Comparison of ENCODE assay signal across 11 cellular contexts in the genomic region with DNA sequence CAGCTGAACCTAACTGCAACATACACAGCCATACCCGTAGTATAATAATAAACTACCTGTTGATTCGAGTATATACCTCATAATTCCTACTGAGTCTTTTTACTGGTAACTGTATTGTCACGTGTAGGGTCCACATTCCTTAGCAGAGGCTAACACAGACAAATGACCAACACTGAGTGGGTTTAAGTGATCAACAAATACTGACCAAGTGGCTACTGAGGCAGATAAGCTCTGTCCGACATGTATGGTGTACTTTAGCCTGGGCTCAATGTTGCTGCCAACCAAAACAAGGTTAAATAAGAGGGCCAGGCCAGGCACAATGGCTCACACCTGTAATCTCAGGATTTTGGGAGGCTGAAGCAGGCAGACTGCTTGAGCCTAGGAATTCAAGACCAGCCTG. TPM values are rescaled to one million over a fixed set of nuclear protein-coding genes. Genes with fewer than 3 reads are reported as not detected.
DNase-seq lines count a peak whose midpoint lies in the region; ATAC-seq and TF ChIP-seq lines count a peak whose summit lies in the region.
"Had no signal": no experiment of that assay in that cellular context is flagged by ENCODE, and none has a peak within 500 bp of the region (broad histone marks: within the 10 kb centered on the region; RNA-seq: fewer than 3 reads in every experiment).

No MANE protein-coding gene starts in this region.

- H3K79me2 ChIP-seq in Karpas-422 (ENCODE audit: low read length): peaks cover 96% of the 10 kb centered on the region

- H3K27me3 Mint-ChIP-seq in CD8-positive, alpha-beta memory T cell: no peaks in the 10 kb centered on the region

- H3K27ac ChIP-seq in CD8-positive, alpha-beta memory T cell (ENCODE audit: low read depth, low read length): peak overlapping the region; percentile 84
- no peak overlapping the region for H3K27ac ChIP-seq in Karpas-422 (ENCODE audit: low read length)
- H3K27ac ChIP-seq in duodenal mucosa (ENCODE audit: low read depth, low read length): no peak overlapping the region
- H3K27ac ChIP-seq in sigmoid colon: peak overlapping the region in 3 of 4 donors; percentile 43 to 70 (median 64)
- H3K27ac ChIP-seq: ascending aorta, hepatocyte, SJSA1 had no signal

- H3K27me3 ChIP-seq in CD8-positive, alpha-beta memory T cell (ENCODE audit: insufficient read depth, low read length, poor library complexity, severe bottlenecking): no peaks in the 10 kb centered on the region
- no peaks in the 10 kb centered on the region for H3K27me3 ChIP-seq in Karpas-422 (ENCODE audit: low read length)
- H3K27me3 ChIP-seq in duodenal mucosa (ENCODE audit: control insufficient read depth in 1 of 2, insufficient read depth in 2 of 2, low read length in 2 of 2): no peaks in the 10 kb centered on the region
- no peaks in the 10 kb centered on the region for H3K27me3 ChIP-seq in sigmoid colon
- H3K27me3 ChIP-seq: ascending aorta, hepatocyte, SJSA1 had no signal

- H3K9me2 ChIP-seq in Karpas-422 (replicated peaks; ENCODE audit: insufficient read depth, low read length): no peaks in the 10 kb centered on the region

- CTCF ChIA-PET in CD8-positive, alpha-beta memory T cell (lab: Charles Lee): interaction anchor here (1.2 to 4.9 kb wide), 3 partner anchors 12 to 33 kb away, joined by 3 to 36 read pairs (median 4); partner anchors contain the start of gene ELOVL5

- peak overlapping the region; percentile 96 to 100 (median 99) for H3K27ac Mint-ChIP-seq in CD8-positive, alpha-beta memory T cell

- intact Hi-C loops in sigmoid colon (cut with DNase I): no loop called here

- POLR2A ChIA-PET in CD8-positive, alpha-beta memory T cell (lab: Charles Lee): interaction anchor here (2.0 to 6.2 kb wide), 3 partner anchors 9 to 24 kb away, joined by 6 to 51 read pairs (median 15); partner anchors contain the start of gene ELOVL5

- TF ChIP-seq EP300 in sigmoid colon (IDR thresholded peaks at IDR 0.05): no peak

- H4K20me1 ChIP-seq in Karpas-422 (ENCODE audit: insufficient read depth, low read depth, low read length): peaks cover 47% of the 10 kb centered on the region

- no peaks in the 10 kb centered on the region for H3K36me3 ChIP-seq in CD8-positive, alpha-beta memory T cell (ENCODE audit: insufficient read depth, low read length)
- H3K36me3 ChIP-seq in Karpas-422 (ENCODE audit: insufficient read depth, low read length): 0 out of 2 replicates have a peak, but pooled peaks cover 11% of the 10 kb centered on the region
- no peaks in the 10 kb centered on the region for H3K36me3 ChIP-seq in duodenal mucosa (ENCODE audit: control insufficient read depth in 1 of 2, insufficient read depth in 2 of 2, low read length in 2 of 2)
- no peaks in the 10 kb centered on the region for H3K36me3 ChIP-seq in sigmoid colon

- H3K4me2 ChIP-seq in Karpas-422 (ENCODE audit: low read depth, low read length, poor library complexity, severe bottlenecking): peak overlapping the region; percentile 3
- H3K4me2 ChIP-seq: hepatocyte had no signal

- H3K4me3 Mint-ChIP-seq in CD8-positive, alpha-beta memory T cell: peak overlapping the region; percentile 83 to 95 (median 89)

- TF ChIP-seq POLR2A in sigmoid colon (IDR thresholded peaks at IDR 0.05): no peak

- ATAC-seq in GM18511 (IDR thresholded peaks at IDR 0.05; ENCODE audit: unreplicated experiment) (no peak), GM19467 (IDR thresholded peaks at IDR 0.05; ENCODE audit: unreplicated experiment) (no peak), GM18502 (IDR thresholded peaks at IDR 0.05; ENCODE audit: poor library complexity, unreplicated experiment) (no peak)

- H3K4me3 ChIP-seq in CD8-positive, alpha-beta memory T cell (ENCODE audit: low read length): peak overlapping the region; percentile 59
- no peak overlapping the region; the same call in 1 of the 2 replicates for H3K4me3 ChIP-seq in Karpas-422 (ENCODE audit: low read length)
- H3K4me3 ChIP-seq in duodenal mucosa (ENCODE audit: low read depth in 1 of 2, low read length in 2 of 2): peak overlapping the region; percentile 33 to 34
- peak overlapping the region in 3 of 4 donors; percentile 16 to 28 (median 27) for H3K4me3 ChIP-seq in sigmoid colon
- H3K4me3 ChIP-seq: ascending aorta, hepatocyte, SJSA1 had no signal

- H3K9ac ChIP-seq in Karpas-422 (ENCODE audit: low read length) (no peak overlapping the region), duodenal mucosa (ENCODE audit: low read depth in 1 of 2, low read length in 2 of 2) (peak overlapping the region in 1 of 2 donors; percentile 7)

- peaks cover 0 to 2% (median 0%) of the 10 kb centered on the region in 5 donors for H3K9me3 Mint-ChIP-seq in CD8-positive, alpha-beta memory T cell

- peaks cover 90 to 98% (median 96%) of the 10 kb centered on the region in 3 donors for H3K4me1 Mint-ChIP-seq in CD8-positive, alpha-beta memory T cell

- peaks cover 88% of the 10 kb centered on the region for H3K4me1 ChIP-seq in CD8-positive, alpha-beta memory T cell (ENCODE audit: insufficient read depth, low read length)
- H3K4me1 ChIP-seq in Karpas-422 (ENCODE audit: low read length) (peaks cover 35% of the 10 kb centered on the region), duodenal mucosa (ENCODE audit: control insufficient read depth in 1 of 2, insufficient read depth in 2 of 2, low read length in 2 of 2) (peaks cover 16 to 24% of the 10 kb centered on the region in 2 donors), sigmoid colon (peaks cover 0 to 68% (median 34%) of the 10 kb centered on the region in 4 donors)
- H3K4me1 ChIP-seq: ascending aorta, SJSA1 had no signal

- TF ChIP-seq CTCF in sigmoid colon (IDR thresholded peaks at IDR 0.05): no peak

- no peak overlapping the region for H2AFZ ChIP-seq in Karpas-422 (ENCODE audit: low read length)
- H2AFZ ChIP-seq: hepatocyte had no signal

- DNase-seq in CD8-positive, alpha-beta memory T cell: no peak
- DNase-seq in Karpas-422: no peak
- DNase-seq in sigmoid colon: no peak
- DNase-seq: NCI-H1048 had no signal

- H3K36me3 Mint-ChIP-seq in CD8-positive, alpha-beta memory T cell: peaks cover 0 to 25% (median 7%) of the 10 kb centered on the region in 3 donors

- 75 to 85% methylated on average over 4 of the region's 4 CpGs for WGBS in sigmoid colon, 2 donors

- H3K9me3 ChIP-seq in CD8-positive, alpha-beta memory T cell (ENCODE audit: low read length): no peaks in the 10 kb centered on the region
- no peaks in the 10 kb centered on the region for H3K9me3 ChIP-seq in Karpas-422 (ENCODE audit: low read length)
- H3K9me3 ChIP-seq in duodenal mucosa (ENCODE audit: control insufficient read depth in 1 of 2, low read length in 2 of 2): no peaks in the 10 kb centered on the region
- no peaks in the 10 kb centered on the region for H3K9me3 ChIP-seq in sigmoid colon
- H3K9me3 ChIP-seq: ascending aorta, SJSA1 had no signal

RNA-seq across cellular contexts. Expression of gene ELOVL5, which starts 12.7 kb away (rescaled TPM):
- 100 to 1,000 TPM; 117 to 124 TPM for total RNA-seq in CD8-positive, alpha-beta memory T cell
- polyA plus RNA-seq in CD8-positive, alpha-beta memory T cell: 96.9 TPM
- 37.9 and 82.7 TPM in 2 replicates for total RNA-seq in Karpas-422 (2014; rRNA removed; shearing (Covaris generic); ENCODE audit: low replicate concordance)
- 10 to 100 TPM; 54.3 to 73.8 (median 70.4) TPM for total RNA-seq in sigmoid colon
- polyA plus RNA-seq in sigmoid colon: 10 to 100 TPM in 1 of 3 donors, 1 to 10 TPM in 2; 7.2 to 51.6 (median 9.6) TPM

Comparison
In these comparisons a context has a peak if more than half of its experiments do, and no peak if none do; other contexts are left out.
1. H3K27ac ChIP-seq: peak in CD8-positive, alpha-beta memory T cell (single experiment) and sigmoid colon (3 of 4); none in Karpas-422 (single experiment) and duodenal mucosa (single experiment).